Comparison of ENCODE assay signal across 1 cellular context in the genomic region with DNA sequence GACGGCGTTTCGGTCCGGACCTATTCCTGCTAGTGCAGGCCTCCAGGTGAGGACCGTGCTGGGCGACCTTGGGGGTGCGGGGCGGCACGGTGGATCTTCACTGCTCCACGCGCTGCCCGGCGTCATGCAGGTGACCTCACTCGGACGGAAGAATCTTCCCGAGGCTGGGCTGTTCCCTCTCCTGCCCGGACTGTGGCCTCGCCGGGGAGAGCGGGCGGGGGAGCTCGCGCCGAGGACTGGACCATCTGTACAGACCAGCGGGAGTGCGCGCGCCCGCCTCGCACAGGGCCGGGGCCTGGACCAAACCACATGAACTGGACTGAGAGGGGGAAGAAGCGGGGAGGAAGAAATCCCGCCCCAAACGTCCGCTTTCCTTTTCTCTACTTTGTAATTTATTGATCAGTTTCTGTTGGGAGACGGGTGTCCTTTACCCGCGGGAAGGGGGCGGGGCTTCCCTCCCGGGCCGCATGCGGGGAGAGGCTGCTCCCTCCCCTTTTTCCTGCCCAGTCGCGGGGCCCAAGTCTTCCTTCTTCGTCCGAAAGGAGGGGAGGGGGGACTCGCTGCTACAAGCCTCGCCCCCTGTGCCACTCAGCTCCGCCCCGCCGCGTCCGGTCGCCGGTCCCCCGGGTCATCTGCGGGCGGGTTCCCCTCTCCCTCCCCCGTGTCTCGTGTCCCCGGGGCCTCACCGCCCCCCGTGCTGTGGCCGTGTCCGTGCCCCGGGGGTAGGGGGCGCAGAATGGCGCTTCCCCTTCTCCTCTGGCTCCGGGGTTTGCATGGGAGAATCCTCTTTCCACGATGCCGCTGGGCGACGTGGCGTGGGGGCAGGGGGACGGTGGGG.
TF ChIP-seq lines count a peak whose summit lies in the region.

No MANE protein-coding gene starts in this region.

TF ChIP-seq in HepG2, 621 proteins besides CTCF, POLR2A, EP300 and RAD21 (continued from another document and continues in another):
- TF ChIP-seq, protein P1, sequence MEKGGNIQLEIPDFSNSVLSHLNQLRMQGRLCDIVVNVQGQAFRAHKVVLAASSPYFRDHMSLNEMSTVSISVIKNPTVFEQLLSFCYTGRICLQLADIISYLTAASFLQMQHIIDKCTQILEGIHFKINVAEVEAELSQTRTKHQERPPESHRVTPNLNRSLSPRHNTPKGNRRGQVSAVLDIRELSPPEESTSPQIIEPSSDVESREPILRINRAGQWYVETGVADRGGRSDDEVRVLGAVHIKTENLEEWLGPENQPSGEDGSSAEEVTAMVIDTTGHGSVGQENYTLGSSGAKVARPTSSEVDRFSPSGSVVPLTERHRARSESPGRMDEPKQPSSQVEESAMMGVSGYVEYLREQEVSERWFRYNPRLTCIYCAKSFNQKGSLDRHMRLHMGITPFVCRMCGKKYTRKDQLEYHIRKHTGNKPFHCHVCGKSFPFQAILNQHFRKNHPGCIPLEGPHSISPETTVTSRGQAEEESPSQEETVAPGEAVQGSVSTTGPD (CRISPR knock-in tag; IDR thresholded peaks at IDR 0.05) = no peak
- TF ChIP-seq ZNF678 (CRISPR knock-in tag; IDR thresholded peaks at IDR 0.05) (peak; percentile 92; the same call in 1 of the 2 replicates), CBX2 (IDR thresholded peaks at IDR 0.05; ENCODE audit: low read depth, low read length) (no peak), CBX2 (CRISPR knock-in tag; IDR thresholded peaks at IDR 0.05; ENCODE audit: low read depth) (no peak), HNRNPK (IDR thresholded peaks at IDR 0.05; ENCODE audit: low read depth, low read length, poor library complexity, severe bottlenecking) (no peak), THYN1 (CRISPR knock-in tag; IDR thresholded peaks at IDR 0.05; ENCODE audit: borderline replicate concordance, low read depth) (no peak), SMARCE1 (IDR thresholded peaks at IDR 0.05; ENCODE audit: borderline replicate concordance) (no peak), ZNF737 (CRISPR knock-in tag; IDR thresholded peaks at IDR 0.05; ENCODE audit: borderline replicate concordance) (no peak), ZSCAN29 (CRISPR knock-in tag; conservative IDR thresholded peaks at IDR 0.05) (peak; percentile 84; the same call in 1 of the 2 replicates), NONO (IDR thresholded peaks at IDR 0.05) (no peak), NONO (CRISPR knock-in tag; conservative IDR thresholded peaks at IDR 0.05) (0 out of 2 replicates have a peak, but pooled peaks have one; percentile 61), NFE2L2 (IDR thresholded peaks at IDR 0.05; ENCODE audit: low read length) (no peak), KLF9 (CRISPR knock-in tag; IDR thresholded peaks at IDR 0.05; ENCODE audit: low read depth) (no peak), DMAP1 (CRISPR knock-in tag; IDR thresholded peaks at IDR 0.05) (0 out of 2 replicates have a peak, but pooled peaks have one; percentile 18), ZNF83 (CRISPR knock-in tag; IDR thresholded peaks at IDR 0.05; ENCODE audit: borderline replicate concordance) (no peak), HNRNPLL (IDR thresholded peaks at IDR 0.05; ENCODE audit: low read depth, low read length, poor library complexity, severe bottlenecking) (peak; percentile 37), ZNF333 (CRISPR knock-in tag; IDR thresholded peaks at IDR 0.05; ENCODE audit: borderline replicate concordance) (no peak), ZMYM2 (CRISPR knock-in tag; IDR thresholded peaks at IDR 0.05) (no peak), ZNF652 (CRISPR knock-in tag; IDR thresholded peaks at IDR 0.05; ENCODE audit: borderline replicate concordance, low read depth) (no peak)
- TF ChIP-seq, protein P2, sequence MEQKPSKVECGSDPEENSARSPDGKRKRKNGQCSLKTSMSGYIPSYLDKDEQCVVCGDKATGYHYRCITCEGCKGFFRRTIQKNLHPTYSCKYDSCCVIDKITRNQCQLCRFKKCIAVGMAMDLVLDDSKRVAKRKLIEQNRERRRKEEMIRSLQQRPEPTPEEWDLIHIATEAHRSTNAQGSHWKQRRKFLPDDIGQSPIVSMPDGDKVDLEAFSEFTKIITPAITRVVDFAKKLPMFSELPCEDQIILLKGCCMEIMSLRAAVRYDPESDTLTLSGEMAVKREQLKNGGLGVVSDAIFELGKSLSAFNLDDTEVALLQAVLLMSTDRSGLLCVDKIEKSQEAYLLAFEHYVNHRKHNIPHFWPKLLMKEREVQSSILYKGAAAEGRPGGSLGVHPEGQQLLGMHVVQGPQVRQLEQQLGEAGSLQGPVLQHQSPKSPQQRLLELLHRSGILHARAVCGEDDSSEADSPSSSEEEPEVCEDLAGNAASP (CRISPR knock-in tag; IDR thresholded peaks at IDR 0.05; ENCODE audit: borderline replicate concordance) = no peak; the same call in 1 of the 2 replicates
- TF ChIP-seq, protein P3, sequence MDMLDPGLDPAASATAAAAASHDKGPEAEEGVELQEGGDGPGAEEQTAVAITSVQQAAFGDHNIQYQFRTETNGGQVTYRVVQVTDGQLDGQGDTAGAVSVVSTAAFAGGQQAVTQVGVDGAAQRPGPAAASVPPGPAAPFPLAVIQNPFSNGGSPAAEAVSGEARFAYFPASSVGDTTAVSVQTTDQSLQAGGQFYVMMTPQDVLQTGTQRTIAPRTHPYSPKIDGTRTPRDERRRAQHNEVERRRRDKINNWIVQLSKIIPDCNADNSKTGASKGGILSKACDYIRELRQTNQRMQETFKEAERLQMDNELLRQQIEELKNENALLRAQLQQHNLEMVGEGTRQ (IDR thresholded peaks at IDR 0.05; ENCODE audit: low read depth, low read length) = no peak
- TF ChIP-seq, protein P3 (CRISPR knock-in tag; IDR thresholded peaks at IDR 0.05; ENCODE audit: borderline replicate concordance) = no peak; the same call in 1 of the 2 replicates
- TF ChIP-seq, protein P4, sequence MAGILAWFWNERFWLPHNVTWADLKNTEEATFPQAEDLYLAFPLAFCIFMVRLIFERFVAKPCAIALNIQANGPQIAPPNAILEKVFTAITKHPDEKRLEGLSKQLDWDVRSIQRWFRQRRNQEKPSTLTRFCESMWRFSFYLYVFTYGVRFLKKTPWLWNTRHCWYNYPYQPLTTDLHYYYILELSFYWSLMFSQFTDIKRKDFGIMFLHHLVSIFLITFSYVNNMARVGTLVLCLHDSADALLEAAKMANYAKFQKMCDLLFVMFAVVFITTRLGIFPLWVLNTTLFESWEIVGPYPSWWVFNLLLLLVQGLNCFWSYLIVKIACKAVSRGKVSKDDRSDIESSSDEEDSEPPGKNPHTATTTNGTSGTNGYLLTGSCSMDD (CRISPR knock-in tag; IDR thresholded peaks at IDR 0.05) = no peak
- TF ChIP-seq, protein P5, sequence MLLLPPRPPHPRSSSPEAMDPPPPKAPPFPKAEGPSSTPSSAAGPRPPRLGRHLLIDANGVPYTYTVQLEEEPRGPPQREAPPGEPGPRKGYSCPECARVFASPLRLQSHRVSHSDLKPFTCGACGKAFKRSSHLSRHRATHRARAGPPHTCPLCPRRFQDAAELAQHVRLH (CRISPR knock-in tag; IDR thresholded peaks at IDR 0.05; ENCODE audit: borderline replicate concordance, low read depth) = peak; percentile 80; the same call in 1 of the 2 replicates
- TF ChIP-seq, protein P6, sequence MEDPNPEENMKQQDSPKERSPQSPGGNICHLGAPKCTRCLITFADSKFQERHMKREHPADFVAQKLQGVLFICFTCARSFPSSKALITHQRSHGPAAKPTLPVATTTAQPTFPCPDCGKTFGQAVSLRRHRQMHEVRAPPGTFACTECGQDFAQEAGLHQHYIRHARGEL (CRISPR knock-in tag; IDR thresholded peaks at IDR 0.05) = no peak
- TF ChIP-seq, protein P7, sequence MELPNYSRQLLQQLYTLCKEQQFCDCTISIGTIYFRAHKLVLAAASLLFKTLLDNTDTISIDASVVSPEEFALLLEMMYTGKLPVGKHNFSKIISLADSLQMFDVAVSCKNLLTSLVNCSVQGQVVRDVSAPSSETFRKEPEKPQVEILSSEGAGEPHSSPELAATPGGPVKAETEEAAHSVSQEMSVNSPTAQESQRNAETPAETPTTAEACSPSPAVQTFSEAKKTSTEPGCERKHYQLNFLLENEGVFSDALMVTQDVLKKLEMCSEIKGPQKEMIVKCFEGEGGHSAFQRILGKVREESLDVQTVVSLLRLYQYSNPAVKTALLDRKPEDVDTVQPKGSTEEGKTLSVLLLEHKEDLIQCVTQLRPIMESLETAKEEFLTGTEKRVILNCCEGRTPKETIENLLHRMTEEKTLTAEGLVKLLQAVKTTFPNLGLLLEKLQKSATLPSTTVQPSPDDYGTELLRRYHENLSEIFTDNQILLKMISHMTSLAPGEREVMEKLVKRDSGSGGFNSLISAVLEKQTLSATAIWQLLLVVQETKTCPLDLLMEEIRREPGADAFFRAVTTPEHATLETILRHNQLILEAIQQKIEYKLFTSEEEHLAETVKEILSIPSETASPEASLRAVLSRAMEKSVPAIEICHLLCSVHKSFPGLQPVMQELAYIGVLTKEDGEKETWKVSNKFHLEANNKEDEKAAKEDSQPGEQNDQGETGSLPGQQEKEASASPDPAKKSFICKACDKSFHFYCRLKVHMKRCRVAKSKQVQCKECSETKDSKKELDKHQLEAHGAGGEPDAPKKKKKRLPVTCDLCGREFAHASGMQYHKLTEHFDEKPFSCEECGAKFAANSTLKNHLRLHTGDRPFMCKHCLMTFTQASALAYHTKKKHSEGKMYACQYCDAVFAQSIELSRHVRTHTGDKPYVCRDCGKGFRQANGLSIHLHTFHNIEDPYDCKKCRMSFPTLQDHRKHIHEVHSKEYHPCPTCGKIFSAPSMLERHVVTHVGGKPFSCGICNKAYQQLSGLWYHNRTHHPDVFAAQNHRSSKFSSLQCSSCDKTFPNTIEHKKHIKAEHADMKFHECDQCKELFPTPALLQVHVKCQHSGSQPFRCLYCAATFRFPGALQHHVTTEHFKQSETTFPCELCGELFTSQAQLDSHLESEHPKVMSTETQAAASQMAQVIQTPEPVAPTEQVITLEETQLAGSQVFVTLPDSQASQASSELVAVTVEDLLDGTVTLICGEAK (IDR thresholded peaks at IDR 0.05) = no peak
- TF ChIP-seq, protein P7 (CRISPR knock-in tag; IDR thresholded peaks at IDR 0.05) = peak; percentile 84
- TF ChIP-seq, protein P8, sequence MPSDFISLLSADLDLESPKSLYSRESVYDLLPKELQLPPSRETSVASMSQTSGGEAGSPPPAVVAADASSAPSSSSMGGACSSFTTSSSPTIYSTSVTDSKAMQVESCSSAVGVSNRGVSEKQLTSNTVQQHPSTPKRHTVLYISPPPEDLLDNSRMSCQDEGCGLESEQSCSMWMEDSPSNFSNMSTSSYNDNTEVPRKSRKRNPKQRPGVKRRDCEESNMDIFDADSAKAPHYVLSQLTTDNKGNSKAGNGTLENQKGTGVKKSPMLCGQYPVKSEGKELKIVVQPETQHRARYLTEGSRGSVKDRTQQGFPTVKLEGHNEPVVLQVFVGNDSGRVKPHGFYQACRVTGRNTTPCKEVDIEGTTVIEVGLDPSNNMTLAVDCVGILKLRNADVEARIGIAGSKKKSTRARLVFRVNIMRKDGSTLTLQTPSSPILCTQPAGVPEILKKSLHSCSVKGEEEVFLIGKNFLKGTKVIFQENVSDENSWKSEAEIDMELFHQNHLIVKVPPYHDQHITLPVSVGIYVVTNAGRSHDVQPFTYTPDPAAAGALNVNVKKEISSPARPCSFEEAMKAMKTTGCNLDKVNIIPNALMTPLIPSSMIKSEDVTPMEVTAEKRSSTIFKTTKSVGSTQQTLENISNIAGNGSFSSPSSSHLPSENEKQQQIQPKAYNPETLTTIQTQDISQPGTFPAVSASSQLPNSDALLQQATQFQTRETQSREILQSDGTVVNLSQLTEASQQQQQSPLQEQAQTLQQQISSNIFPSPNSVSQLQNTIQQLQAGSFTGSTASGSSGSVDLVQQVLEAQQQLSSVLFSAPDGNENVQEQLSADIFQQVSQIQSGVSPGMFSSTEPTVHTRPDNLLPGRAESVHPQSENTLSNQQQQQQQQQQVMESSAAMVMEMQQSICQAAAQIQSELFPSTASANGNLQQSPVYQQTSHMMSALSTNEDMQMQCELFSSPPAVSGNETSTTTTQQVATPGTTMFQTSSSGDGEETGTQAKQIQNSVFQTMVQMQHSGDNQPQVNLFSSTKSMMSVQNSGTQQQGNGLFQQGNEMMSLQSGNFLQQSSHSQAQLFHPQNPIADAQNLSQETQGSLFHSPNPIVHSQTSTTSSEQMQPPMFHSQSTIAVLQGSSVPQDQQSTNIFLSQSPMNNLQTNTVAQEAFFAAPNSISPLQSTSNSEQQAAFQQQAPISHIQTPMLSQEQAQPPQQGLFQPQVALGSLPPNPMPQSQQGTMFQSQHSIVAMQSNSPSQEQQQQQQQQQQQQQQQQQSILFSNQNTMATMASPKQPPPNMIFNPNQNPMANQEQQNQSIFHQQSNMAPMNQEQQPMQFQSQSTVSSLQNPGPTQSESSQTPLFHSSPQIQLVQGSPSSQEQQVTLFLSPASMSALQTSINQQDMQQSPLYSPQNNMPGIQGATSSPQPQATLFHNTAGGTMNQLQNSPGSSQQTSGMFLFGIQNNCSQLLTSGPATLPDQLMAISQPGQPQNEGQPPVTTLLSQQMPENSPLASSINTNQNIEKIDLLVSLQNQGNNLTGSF (CRISPR knock-in tag; IDR thresholded peaks at IDR 0.05) = peak; percentile 88
